Comparison of ENCODE assay signal across 1 cellular context in genomic region chr11:68331338-68331947, GRCh38.
TF ChIP-seq lines count a peak whose summit lies in the region.

No MANE protein-coding gene starts in this region.

TF ChIP-seq in WTC11, 78 proteins besides CTCF, POLR2A, EP300 and RAD21 (continued from another document):
- TF ChIP-seq AR (CRISPR knock-in tag; IDR thresholded peaks at IDR 0.05) = no peak
- TF ChIP-seq, protein P1, sequence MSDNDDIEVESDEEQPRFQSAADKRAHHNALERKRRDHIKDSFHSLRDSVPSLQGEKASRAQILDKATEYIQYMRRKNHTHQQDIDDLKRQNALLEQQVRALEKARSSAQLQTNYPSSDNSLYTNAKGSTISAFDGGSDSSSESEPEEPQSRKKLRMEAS (CRISPR knock-in tag; IDR thresholded peaks at IDR 0.05) = no peak
